In genomic region chr4:73018595-73018994, GRCh38 we compare ENCODE assay signal across 25 cellular contexts.
"Had no signal": no experiment of that assay in that cellular context is flagged by ENCODE, and none has a peak within 500 bp of the region (broad histone marks: within the 10 kb centered on the region; RNA-seq: fewer than 3 reads in every experiment).

No MANE protein-coding gene starts in this region.

- ATAC-seq: activated CD4-positive, CD25-positive, alpha-beta regulatory T cell treated with anti-CD3 and anti-CD28 coated beads, Interleukin-2, amount 50 U/mL, for 24 hours; activated CD8-positive, alpha-beta T cell treated with anti-CD3 and anti-CD28 coated beads, Interleukin-2, amount 10 ng/mL, durations not matched to agents 7 days and 5 days; activated naive CD4-positive, alpha-beta T cell treated with anti-CD3 and anti-CD28 coated beads, Interleukin-2, amount 50 U/mL, for 72 hours; activated naive CD8-positive, alpha-beta T cell treated with anti-CD3 and anti-CD28 coated beads, Interleukin-2, amount 50 U/mL, for 24 hours; T-helper 17 cell had no signal

- DNase-seq: activated CD4-positive, alpha-beta T cell treated with anti-CD3 and anti-CD28 coated beads for 4 hours; activated CD8-positive, alpha-beta memory T cell treated with anti-CD3 and anti-CD28 coated beads, Interleukin-2, amount 50 U/mL, for 48 hours; activated CD8-positive, alpha-beta T cell treated with anti-CD3 and anti-CD28 coated beads, Interleukin-2, amount 10 ng/mL, durations not matched to agents 7 days and 5 days; activated effector memory CD4-positive, alpha-beta T cell treated with Interleukin-2 at 50 U/mL for 16 hours; activated naive CD4-positive, alpha-beta T cell; activated naive CD8-positive, alpha-beta T cell treated with anti-CD3 and anti-CD28 coated beads, Interleukin-2, amount 50 U/mL, for 24 hours; activated T-cell treated with anti-CD3 and anti-CD28 coated beads, Interleukin-2, amount 50 U/mL, for 24 hours; amygdala; NCI-H1092; NCI-H1417; NCI-H1930; NCI-H2171; NCI-H446 treated with DMSO at 0.1 percent for 48 hours; NCI-H524 treated with DMSO at 0.1 percent for 48 hours; NCI-H748 treated with DMSO at 0.1 percent for 48 hours; SIG-M5; T-helper 17 cell; T-helper 9 cell had no signal

- H3K9me3 Mint-ChIP-seq: activated naive CD4-positive, alpha-beta T cell treated with anti-CD3 and anti-CD28 coated beads, Interleukin-2, amount 50 U/mL, for 72 hours; activated naive CD8-positive, alpha-beta T cell treated with anti-CD3 and anti-CD28 coated beads, Interleukin-2, amount 50 U/mL, for 24 hours; activated T-cell treated with anti-CD3 and anti-CD28 coated beads, Interleukin-2, amount 50 U/mL, for 24 hours; activated T-helper 1 cell treated with anti-CD3 and anti-CD28 coated beads, Interleukin-12 subunit alpha, Interleukin-12 subunit beta, Interleukin-2, Interleukin-4 antibody, amounts not matched to agents 30 ng/mL and 10 ng/mL and 1 ng/mL, durations not matched to agents 14 hours and 24 hours and 36 hours; central memory CD8-positive, alpha-beta T cell had no signal

- H3K4me1 Mint-ChIP-seq: activated naive CD8-positive, alpha-beta T cell treated with anti-CD3 and anti-CD28 coated beads, Interleukin-2, amount 50 U/mL, for 24 hours; central memory CD8-positive, alpha-beta T cell; T-helper 17 cell had no signal

- H3K36me3 Mint-ChIP-seq: activated naive CD4-positive, alpha-beta T cell treated with anti-CD3 and anti-CD28 coated beads, Interleukin-2, amount 50 U/mL, for 72 hours; brain had no signal

- H3K27me3 Mint-ChIP-seq: brain had no signal

- H3K4me3 Mint-ChIP-seq: activated CD8-positive, alpha-beta T cell treated with anti-CD3 and anti-CD28 coated beads, Interleukin-2, amount 10 ng/mL, durations not matched to agents 7 days and 5 days; activated naive CD8-positive, alpha-beta T cell treated with anti-CD3 and anti-CD28 coated beads, Interleukin-2, amount 50 U/mL, for 24 hours; activated T-cell treated with anti-CD3 and anti-CD28 coated beads, Interleukin-2, amount 50 U/mL, for 24 hours; activated T-helper 1 cell treated with anti-CD3 and anti-CD28 coated beads, Interleukin-12 subunit alpha, Interleukin-12 subunit beta, Interleukin-2, Interleukin-4 antibody, amounts not matched to agents 30 ng/mL and 10 ng/mL and 1 ng/mL, durations not matched to agents 14 hours and 24 hours and 36 hours; brain; central memory CD8-positive, alpha-beta T cell; T-helper 17 cell had no signal

- FAIRE-seq: astrocyte, TTC549 had no signal

- H3K27ac Mint-ChIP-seq: activated CD8-positive, alpha-beta T cell treated with anti-CD3 and anti-CD28 coated beads, Interleukin-2, amount 10 ng/mL, durations not matched to agents 7 days and 5 days; activated naive CD4-positive, alpha-beta T cell treated with anti-CD3 and anti-CD28 coated beads, Interleukin-2, amount 50 U/mL, for 72 hours; activated naive CD8-positive, alpha-beta T cell treated with anti-CD3 and anti-CD28 coated beads, Interleukin-2, amount 50 U/mL, for 24 hours; activated T-cell treated with anti-CD3 and anti-CD28 coated beads, Interleukin-2, amount 50 U/mL, for 24 hours; activated T-helper 1 cell treated with anti-CD3 and anti-CD28 coated beads, Interleukin-12 subunit alpha, Interleukin-12 subunit beta, Interleukin-2, Interleukin-4 antibody, amounts not matched to agents 30 ng/mL and 10 ng/mL and 1 ng/mL, durations not matched to agents 14 hours and 24 hours and 36 hours; brain; T-helper 17 cell had no signal
